Comparison of ENCODE assay signal across 9 cellular contexts in genomic region chr5:17216974-17217325, GRCh38. TPM values are rescaled to one million over a fixed set of nuclear protein-coding genes. Genes with fewer than 3 reads are reported as not detected.
DNase-seq lines count a peak whose midpoint lies in the region; ATAC-seq and TF ChIP-seq lines count a peak whose summit lies in the region.
"Had no signal": no experiment of that assay in that cellular context is flagged by ENCODE, and none has a peak within 500 bp of the region (broad histone marks: within the 10 kb centered on the region; RNA-seq: fewer than 3 reads in every experiment).

No MANE protein-coding gene starts in this region.

- no peaks in the 10 kb centered on the region for H3K9me3 Mint-ChIP-seq in activated T-cell treated with anti-CD3 and anti-CD28 coated beads, Interleukin-2, amount 50 U/mL, for 24 hours

- H3K79me1 ChIP-seq in trophoblast cell (ENCODE audit: low read length), result peaks cover 19% of the 10 kb centered on the region

- H3K9me3 ChIP-seq in SK-N-SH (no peaks in the 10 kb centered on the region), trophoblast cell (ENCODE audit: insufficient read depth, low read depth, low read length) (no peaks in the 10 kb centered on the region)
- H3K9me3 ChIP-seq: adrenal gland had no signal

- peak overlapping the region; percentile 29 for H2BK12ac ChIP-seq in trophoblast cell (ENCODE audit: low read length)

- peak overlapping the region; percentile 46 to 57 for H3K4me3 ChIP-seq in SK-N-SH (ENCODE audit: low read depth in 2 of 2, low read length in 1 of 2)
- H3K4me3 ChIP-seq in fibroblast of villous mesenchyme (ENCODE audit: low read depth, low read length), result peak overlapping the region; percentile 80
- H3K4me3 ChIP-seq in trophoblast cell (ENCODE audit: low read depth, low read length), result peak overlapping the region; percentile 70

- H3K18ac ChIP-seq in trophoblast cell (ENCODE audit: low read length), result no peak overlapping the region

- H3K27ac Mint-ChIP-seq in activated T-cell treated with anti-CD3 and anti-CD28 coated beads, Interleukin-2, amount 50 U/mL, for 24 hours, result no peak overlapping the region

- no peak overlapping the region for H2BK5ac ChIP-seq in trophoblast cell (ENCODE audit: low read depth, low read length, poor library complexity)

- DNase-seq in activated T-cell treated with anti-CD3 and anti-CD28 coated beads, Interleukin-2, amount 50 U/mL, for 24 hours, result no peak
- no peak for DNase-seq in activated T-cell treated with anti-CD3 and anti-CD28 coated beads for 4 hours
- DNase-seq in SK-N-SH, result no peak
- peak; percentile 79 for DNase-seq in fibroblast of villous mesenchyme (ENCODE audit: low read depth)
- DNase-seq in trophoblast cell, result peak in 1 of 2 donors; percentile 21
- DNase-seq in medulla oblongata (ENCODE audit: extremely low spot score), result no peak

- H3K14ac ChIP-seq in trophoblast cell (ENCODE audit: low read length), result no peak overlapping the region

- H4K91ac ChIP-seq in trophoblast cell (ENCODE audit: low read depth, low read length), result peak overlapping the region; percentile 46

- H3K4ac ChIP-seq in trophoblast cell (ENCODE audit: low read depth, low read length), result no peak overlapping the region

- CTCF ChIA-PET in SK-N-SH (lab: Yijun Ruan, JAX), result interaction anchor here (0.6 to 5.2 kb wide), 42 partner anchors 9 to 1102 kb away, joined by 3 to 81 read pairs (median 5); no protein-coding TSS in a partner anchor

- peaks cover 47% of the 10 kb centered on the region for H3K27me3 Mint-ChIP-seq in activated T-cell treated with anti-CD3 and anti-CD28 coated beads, Interleukin-2, amount 50 U/mL, for 24 hours

- H3K27ac ChIP-seq in SK-N-SH (ENCODE audit: low read depth in 2 of 2, low read length in 1 of 2) (peak overlapping the region in 1 of 2 experiments; percentile 20; a peak in 1 of 4 replicates), trophoblast cell (ENCODE audit: low read depth, low read length) (no peak overlapping the region)

- H2AFZ ChIP-seq in SK-N-SH (ENCODE audit: low read depth), result peak overlapping the region; percentile 96
- H2AFZ ChIP-seq in trophoblast cell (ENCODE audit: insufficient read depth, low read length, poor library complexity), result peak overlapping the region; percentile 48

- H3K36me3 Mint-ChIP-seq in activated T-cell treated with anti-CD3 and anti-CD28 coated beads, Interleukin-2, amount 50 U/mL, for 24 hours (ENCODE audit: low read depth), result no peaks in the 10 kb centered on the region

- H3K23ac ChIP-seq in trophoblast cell (ENCODE audit: low read length), result no peak overlapping the region

- H3K4me3 Mint-ChIP-seq in activated T-cell treated with anti-CD3 and anti-CD28 coated beads, Interleukin-2, amount 50 U/mL, for 24 hours, result peak overlapping the region; percentile 45

- H3F3A ChIP-seq in SK-N-SH (replicated peaks; ENCODE audit: insufficient read depth), result peaks cover 12% of the 10 kb centered on the region

- H2AK5ac ChIP-seq in trophoblast cell (ENCODE audit: low read length), result no peak overlapping the region

- H3K4me1 Mint-ChIP-seq in activated T-cell treated with anti-CD3 and anti-CD28 coated beads, Interleukin-2, amount 50 U/mL, for 24 hours (ENCODE audit: low read depth), result peaks cover 17% of the 10 kb centered on the region

- TF ChIP-seq RAD21 in SK-N-SH (IDR thresholded peaks at IDR 0.05; ENCODE audit: low read length), result no peak

- H3K4me2 ChIP-seq in SK-N-SH (peak overlapping the region; percentile 90), trophoblast cell (ENCODE audit: low read length) (peak overlapping the region; percentile 92)

- H3K79me2 ChIP-seq in SK-N-SH (ENCODE audit: insufficient read depth) (peaks cover 38% of the 10 kb centered on the region), trophoblast cell (ENCODE audit: control insufficient read depth, insufficient read depth, low read length, poor library complexity) (peaks cover 22% of the 10 kb centered on the region)

- 2% methylated on average over 14 of the region's 14 CpGs for WGBS in SK-N-SH (ENCODE audit: low lambda C conversion rate)
- no CpG with 5 or more reads among the region's 14 CpGs for WGBS in trophoblast cell (ENCODE audit: extremely low coverage, insufficient coverage, insufficient read length)

- H3K36me3 ChIP-seq in SK-N-SH (replicated peaks in 1 of 2; ENCODE audit: control insufficient read depth in 1 of 2, insufficient read depth in 2 of 2, low read length in 1 of 2) (peaks cover 0 to 4% of the 10 kb centered on the region in 2 experiments), trophoblast cell (ENCODE audit: control insufficient read depth in 1 of 2, insufficient read depth in 2 of 2, low read length in 2 of 2) (peaks cover 0 to 3% of the 10 kb centered on the region in 2 experiments)
- H3K36me3 ChIP-seq: adrenal gland had no signal

- H4K8ac ChIP-seq in trophoblast cell (ENCODE audit: low read depth, low read length), result peak overlapping the region; percentile 25

- H2BK120ac ChIP-seq in trophoblast cell (ENCODE audit: insufficient read depth, low read length, poor library complexity), result no peak overlapping the region

- H4K12ac ChIP-seq in trophoblast cell (ENCODE audit: low read depth, low read length), result no peak overlapping the region

- ATAC-seq in HG03097 (IDR thresholded peaks at IDR 0.05; ENCODE audit: low FRiP score, unreplicated experiment), result no peak
- ATAC-seq in GM19455 (IDR thresholded peaks at IDR 0.05; ENCODE audit: unreplicated experiment), result no peak

- H3K4me1 ChIP-seq in SK-N-SH (ENCODE audit: control insufficient read depth in 1 of 2, insufficient read depth in 2 of 2, low read depth in 1 of 2, low read length in 1 of 2) (peaks cover 2 to 15% of the 10 kb centered on the region in 2 experiments; a peak in 3 of 4 replicates), trophoblast cell (ENCODE audit: control insufficient read depth in 1 of 2, insufficient read depth in 2 of 2, low read length in 2 of 2) (peaks cover 4 to 7% of the 10 kb centered on the region in 2 experiments)

- H3K27me3 ChIP-seq in SK-N-SH (ENCODE audit: insufficient read depth) (no peaks in the 10 kb centered on the region), trophoblast cell (ENCODE audit: insufficient read depth, low read length) (no peaks in the 10 kb centered on the region)
- H3K27me3 ChIP-seq: adrenal gland had no signal

- TF ChIP-seq EP300 in SK-N-SH (IDR thresholded peaks at IDR 0.05; ENCODE audit: borderline replicate concordance in 1 of 2, low read depth in 1 of 2, low read length in 1 of 2), result no peak

- H3K9ac ChIP-seq in SK-N-SH (no peak overlapping the region), trophoblast cell (ENCODE audit: low read length) (no peak overlapping the region)

- POLR2A ChIA-PET in SK-N-SH (lab: Yijun Ruan, JAX), result interaction anchor here (1.2 kb wide), 1 partner anchor 1087 kb away, joined by 5 read pairs; no protein-coding TSS in a partner anchor

- TF ChIP-seq CTCF in SK-N-SH (IDR thresholded peaks at IDR 0.05), result no peak
- no peak for TF ChIP-seq CTCF in fibroblast of villous mesenchyme (IDR thresholded peaks at IDR 0.05; ENCODE audit: insufficient read depth, low read depth, low read length)

- no peaks in the 10 kb centered on the region for H3K9me2 ChIP-seq in SK-N-SH

- H4K20me1 ChIP-seq in SK-N-SH (ENCODE audit: insufficient read depth), result no peaks in the 10 kb centered on the region

TF ChIP-seq in SK-N-SH, 30 proteins besides CTCF, POLR2A, EP300 and RAD21:
- TF ChIP-seq TEAD4 (IDR thresholded peaks at IDR 0.05; ENCODE audit: borderline replicate concordance, insufficient read depth) (no peak), RXRA (IDR thresholded peaks at IDR 0.05; ENCODE audit: borderline replicate concordance, low read depth) (no peak), YY1 (IDR thresholded peaks at IDR 0.05; ENCODE audit: low read depth) (no peak), POLR2AphosphoS5 (IDR thresholded peaks at IDR 0.05; ENCODE audit: low read depth, low read length) (no peak), MXI1 (IDR thresholded peaks at IDR 0.05; ENCODE audit: low read depth, low read length) (no peak), MAX (IDR thresholded peaks at IDR 0.05; ENCODE audit: low read depth) (no peak), ZBTB33 (IDR thresholded peaks at IDR 0.05; ENCODE audit: borderline replicate concordance, low read depth) (no peak)

RNA-seq across cellular contexts. Expression of gene BASP1, which starts 0.5 kb away (rescaled TPM):
- 77.8 and 107 TPM in 2 replicates for polyA plus RNA-seq in SK-N-SH (2012; rRNA removed)
- 94.2 and 104 TPM in 2 replicates for polyA plus RNA-seq in SK-N-SH (2012; cell fraction: cytosol; rRNA removed)
- 33.6 and 36.0 TPM in 2 replicates for polyA plus RNA-seq in SK-N-SH (2012; cell fraction: nucleus; rRNA removed)
- total RNA-seq in fibroblast of villous mesenchyme, result 126 and 127 TPM in 2 replicates
- polyA plus RNA-seq in trophoblast cell (2013), result 550 and 590 TPM in 2 replicates
